In the genomic region with DNA sequence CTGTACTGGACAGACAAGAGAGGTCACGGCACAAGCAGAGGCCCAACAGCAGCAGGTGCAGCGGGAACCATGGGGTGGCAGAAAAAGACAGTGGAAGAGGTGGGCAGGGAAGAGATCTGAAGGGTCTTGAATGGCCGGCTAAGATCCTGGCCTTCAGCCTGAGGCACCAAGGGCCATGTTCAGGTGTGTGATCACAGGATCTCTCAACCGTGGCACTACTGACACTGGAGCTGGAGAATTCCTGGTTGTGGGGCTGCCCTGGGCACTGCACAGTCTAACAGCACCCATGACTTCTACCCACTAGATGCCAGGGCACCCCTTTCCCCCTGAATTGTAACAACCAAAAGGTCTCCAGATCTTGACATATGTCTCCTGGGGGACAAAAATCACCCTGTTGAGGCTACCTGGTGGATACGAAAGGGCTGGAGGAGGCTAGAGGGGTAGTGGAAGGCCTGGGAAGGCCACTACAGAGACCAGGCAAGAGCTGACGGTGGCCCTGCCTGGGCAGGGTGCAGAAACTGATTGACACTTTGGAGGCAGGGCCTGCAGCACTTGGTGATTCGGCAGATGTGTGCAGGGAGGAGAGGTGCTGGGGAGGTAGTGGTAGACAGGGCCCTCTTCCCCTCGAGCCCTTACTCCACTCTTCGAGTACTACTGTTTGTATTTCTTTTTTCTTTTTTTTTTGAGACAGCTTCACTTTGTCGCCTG, we compare ENCODE assay signal across 1 cellular context.
TF ChIP-seq lines count a peak whose summit lies in the region.

No MANE protein-coding gene starts in this region.

TF ChIP-seq in H1, 55 proteins besides CTCF, POLR2A, EP300 and RAD21:
- TF ChIP-seq TEAD4 (IDR thresholded peaks at IDR 0.05; ENCODE audit: low read depth, low read length) (no peak), ASH2L (IDR thresholded peaks at IDR 0.05; ENCODE audit: low read length) (no peak), EZH2 (IDR thresholded peaks at IDR 0.05; ENCODE audit: low read depth, low read length, severe bottlenecking) (no peak), GABPA (IDR thresholded peaks at IDR 0.05; ENCODE audit: borderline replicate concordance, insufficient read depth, low read length) (no peak), ZNF274 (IDR thresholded peaks at IDR 0.05; ENCODE audit: borderline replicate concordance, extremely low read depth, low read length) (no peak), JUND (IDR thresholded peaks at IDR 0.05; ENCODE audit: low read length) (no peak), KDM1A (IDR thresholded peaks at IDR 0.05; ENCODE audit: borderline replicate concordance, low read length) (no peak), GTF2F1 (IDR thresholded peaks at IDR 0.05; ENCODE audit: borderline replicate concordance, low read depth, low read length) (no peak), CREB1 (IDR thresholded peaks at IDR 0.05) (no peak), RFX5 (IDR thresholded peaks at IDR 0.05; ENCODE audit: borderline replicate concordance, low read depth, low read length) (no peak), EGR1 (IDR thresholded peaks at IDR 0.05; ENCODE audit: borderline replicate concordance, low read depth, low read length) (no peak), E2F6 (IDR thresholded peaks at IDR 0.05) (no peak), NRF1 (IDR thresholded peaks at IDR 0.05; ENCODE audit: low read depth, low read length) (no peak), KDM4A (IDR thresholded peaks at IDR 0.05; ENCODE audit: low read depth, low read length, severe bottlenecking) (no peak), CEBPB (IDR thresholded peaks at IDR 0.05; ENCODE audit: low read depth, low read length) (no peak), ATF2 (IDR thresholded peaks at IDR 0.05; ENCODE audit: low read length) (no peak)
- TF ChIP-seq, protein P1, sequence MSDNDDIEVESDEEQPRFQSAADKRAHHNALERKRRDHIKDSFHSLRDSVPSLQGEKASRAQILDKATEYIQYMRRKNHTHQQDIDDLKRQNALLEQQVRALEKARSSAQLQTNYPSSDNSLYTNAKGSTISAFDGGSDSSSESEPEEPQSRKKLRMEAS (IDR thresholded peaks at IDR 0.05), result no peak
